22 cellular contexts compared by ENCODE assay signal in genomic region chr2:11158916-11159573, GRCh38. TPM values are rescaled to one million over a fixed set of nuclear protein-coding genes. Genes with fewer than 3 reads are reported as not detected.
DNase-seq lines count a peak whose midpoint lies in the region; ATAC-seq and TF ChIP-seq lines count a peak whose summit lies in the region.
"Had no signal": no experiment of that assay in that cellular context is flagged by ENCODE, and none has a peak within 500 bp of the region (broad histone marks: within the 10 kb centered on the region; RNA-seq: fewer than 3 reads in every experiment).

No MANE protein-coding gene starts in this region.

- CTCF ChIA-PET in activated CD8-positive, alpha-beta memory T cell treated with anti-CD3 and anti-CD28 coated beads, Interleukin-2, amount 10 ng/mL, durations not matched to agents 7 days and 5 days (lab: Charles Lee): interaction anchor here (1.4 kb wide), 1 partner anchor 26 kb away, joined by 5 read pairs; a partner anchor contains a TSS
- CTCF ChIA-PET in WTC11 (lab: Charles Lee) (interaction anchor here (1.0 to 1.3 kb wide), 2 partner anchors 27 to 253 kb away, joined by 3 to 5 read pairs; no protein-coding TSS in a partner anchor), OCI-LY7 (lab: Charles Lee; ENCODE audit: unreplicated experiment) (no interaction called here)

- H3K4me3 Mint-ChIP-seq in activated CD8-positive, alpha-beta memory T cell treated with anti-CD3 and anti-CD28 coated beads, Interleukin-2, amount 10 ng/mL, durations not matched to agents 7 days and 5 days: no peak overlapping the region
- no peak overlapping the region for H3K4me3 Mint-ChIP-seq in WTC11
- H3K4me3 Mint-ChIP-seq in stimulated activated effector memory CD8-positive, alpha-beta T cell treated with anti-CD3 and anti-CD28 coated beads, Interleukin-12 subunit alpha, Interleukin-12 subunit beta, amount 100 ng/mL, for 72 hours: no peak overlapping the region
- H3K4me3 Mint-ChIP-seq: B cell had no signal

- no peak for ATAC-seq in activated CD8-positive, alpha-beta memory T cell treated with anti-CD3 and anti-CD28 coated beads, Interleukin-2, amount 10 ng/mL, durations not matched to agents 7 days and 5 days
- no peak for ATAC-seq in WTC11
- no peak for ATAC-seq in stimulated activated effector memory CD8-positive, alpha-beta T cell treated with anti-CD3 and anti-CD28 coated beads, Interleukin-12 subunit alpha, Interleukin-12 subunit beta, amount 100 ng/mL, for 72 hours
- no peak for ATAC-seq in HG02759 (IDR thresholded peaks at IDR 0.05; ENCODE audit: unreplicated experiment)
- ATAC-seq: HCT116 had no signal

- no peak overlapping the region for H2AFZ ChIP-seq in OCI-LY7 (ENCODE audit: low read length)
- H2AFZ ChIP-seq: GM23248 had no signal

- POLR2A ChIA-PET in WTC11 (lab: Charles Lee) (no interaction called here), OCI-LY7 (lab: Charles Lee) (interaction anchor here (0.6 to 1.2 kb wide), 2 partner anchors 15 to 724 kb away, joined by 3 read pairs; no protein-coding TSS in a partner anchor)

- H3K27ac Mint-ChIP-seq in activated CD8-positive, alpha-beta memory T cell treated with anti-CD3 and anti-CD28 coated beads, Interleukin-2, amount 10 ng/mL, durations not matched to agents 7 days and 5 days: no peak overlapping the region
- no peak overlapping the region for H3K27ac Mint-ChIP-seq in WTC11
- peak overlapping the region; percentile 85 for H3K27ac Mint-ChIP-seq in stimulated activated effector memory CD8-positive, alpha-beta T cell treated with anti-CD3 and anti-CD28 coated beads, Interleukin-12 subunit alpha, Interleukin-12 subunit beta, amount 100 ng/mL, for 72 hours
- H3K27ac Mint-ChIP-seq: B cell had no signal

- no peaks in the 10 kb centered on the region for H3K9me2 ChIP-seq in OCI-LY7 (ENCODE audit: insufficient read depth, low read length)

- no peaks in the 10 kb centered on the region for H3K9me3 ChIP-seq in OCI-LY7 (ENCODE audit: low read length)

- no peak overlapping the region for H3K27ac ChIP-seq in OCI-LY7 (ENCODE audit: low read depth, low read length, poor library complexity, severe bottlenecking)
- H3K27ac ChIP-seq: GM23248, KMS-11 had no signal

- H3K4me2 ChIP-seq in OCI-LY7 (ENCODE audit: low read length): no peak overlapping the region
- H3K4me2 ChIP-seq: KMS-11 had no signal

- TF ChIP-seq CTCF in WTC11 (IDR thresholded peaks at IDR 0.05) (no peak), OCI-LY7 (conservative IDR thresholded peaks at IDR 0.05; ENCODE audit: low read length) (no peak)

- no peaks in the 10 kb centered on the region for H3K36me3 ChIP-seq in OCI-LY7 (ENCODE audit: insufficient read depth, low read length)

- no peaks in the 10 kb centered on the region for H3K36me3 Mint-ChIP-seq in activated CD8-positive, alpha-beta memory T cell treated with anti-CD3 and anti-CD28 coated beads, Interleukin-2, amount 10 ng/mL, durations not matched to agents 7 days and 5 days
- H3K36me3 Mint-ChIP-seq in WTC11: no peaks in the 10 kb centered on the region
- no peaks in the 10 kb centered on the region for H3K36me3 Mint-ChIP-seq in stimulated activated effector memory CD8-positive, alpha-beta T cell treated with anti-CD3 and anti-CD28 coated beads, Interleukin-12 subunit alpha, Interleukin-12 subunit beta, amount 100 ng/mL, for 72 hours

- no peaks in the 10 kb centered on the region for H3K9me3 Mint-ChIP-seq in activated CD8-positive, alpha-beta memory T cell treated with anti-CD3 and anti-CD28 coated beads, Interleukin-2, amount 10 ng/mL, durations not matched to agents 7 days and 5 days (ENCODE audit: low read depth)
- H3K9me3 Mint-ChIP-seq in WTC11: no peaks in the 10 kb centered on the region
- no peaks in the 10 kb centered on the region for H3K9me3 Mint-ChIP-seq in stimulated activated effector memory CD8-positive, alpha-beta T cell treated with anti-CD3 and anti-CD28 coated beads, Interleukin-12 subunit alpha, Interleukin-12 subunit beta, amount 100 ng/mL, for 72 hours
- H3K9me3 Mint-ChIP-seq: CD4-positive, alpha-beta memory T cell had no signal

- intact Hi-C loops in OCI-LY7 (cut with micrococcal nuclease; ENCODE audit: unreplicated experiment): no loop called here

- H3K79me2 ChIP-seq in OCI-LY7 (ENCODE audit: insufficient read depth, low read depth, low read length): no peaks in the 10 kb centered on the region

- BruUV-seq in OCI-LY7 (replicated peaks; lab: Mats Ljungman, UMichigan): no TSS peak

- H3K4me1 Mint-ChIP-seq in activated CD8-positive, alpha-beta memory T cell treated with anti-CD3 and anti-CD28 coated beads, Interleukin-2, amount 10 ng/mL, durations not matched to agents 7 days and 5 days: peaks cover 23% of the 10 kb centered on the region
- peaks cover 9% of the 10 kb centered on the region for H3K4me1 Mint-ChIP-seq in WTC11
- peaks cover 32% of the 10 kb centered on the region for H3K4me1 Mint-ChIP-seq in stimulated activated effector memory CD8-positive, alpha-beta T cell treated with anti-CD3 and anti-CD28 coated beads, Interleukin-12 subunit alpha, Interleukin-12 subunit beta, amount 100 ng/mL, for 72 hours

- H3K4me3 ChIP-seq in OCI-LY7 (ENCODE audit: low read depth, low read length, poor library complexity, severe bottlenecking): no peak overlapping the region
- H3K4me3 ChIP-seq: GM23248 had no signal

- DNase-seq in activated CD8-positive, alpha-beta memory T cell treated with anti-CD3 and anti-CD28 coated beads, Interleukin-2, amount 10 ng/mL, durations not matched to agents 7 days and 5 days: peak; percentile 41
- DNase-seq in activated CD8-positive, alpha-beta memory T cell treated with anti-CD3 and anti-CD28 coated beads, Interleukin-2, amount 50 U/mL, for 4 hours: no peak
- DNase-seq in WTC11 (ENCODE audit: low spot score) (no peak), left kidney (ENCODE audit: low read depth, low spot score) (peak; percentile 43), OCI-LY7 (ENCODE audit: low spot score) (no peak), cortex of kidney (lab: John Stamatoyannopoulos, UW) (no peak)
- DNase-seq in stimulated activated effector memory CD8-positive, alpha-beta T cell treated with anti-CD3 and anti-CD28 coated beads, Interleukin-12 subunit alpha, Interleukin-12 subunit beta, amount 100 ng/mL, for 72 hours (ENCODE audit: low spot score in 2 of 2): no peak
- DNase-seq: 8988T; CD4-positive, alpha-beta memory T cell; DMS153; GDM1; GM23248; MV-4-11; NCI-H1694 treated with DMSO at 0.1 percent for 48 hours; NCI-H510A treated with DMSO at 0.1 percent for 48 hours; NCI-H774; OCI-M1; SHP77 treated with DMSO at 0.1 percent for 48 hours had no signal

- H4K20me1 ChIP-seq in OCI-LY7 (ENCODE audit: insufficient read depth, low read length): no peaks in the 10 kb centered on the region; the same call in 1 of the 2 replicates

- peaks cover 14% of the 10 kb centered on the region for H3K4me1 ChIP-seq in OCI-LY7 (ENCODE audit: insufficient read depth, low read length, poor library complexity, severe bottlenecking)

- no peaks in the 10 kb centered on the region for H3K27me3 Mint-ChIP-seq in activated CD8-positive, alpha-beta memory T cell treated with anti-CD3 and anti-CD28 coated beads, Interleukin-2, amount 10 ng/mL, durations not matched to agents 7 days and 5 days
- H3K27me3 Mint-ChIP-seq in WTC11 (ENCODE audit: low read depth): peaks cover 16% of the 10 kb centered on the region
- H3K27me3 Mint-ChIP-seq: B cell; CD4-positive, alpha-beta memory T cell had no signal

TF ChIP-seq in WTC11, 78 proteins besides CTCF, POLR2A, EP300 and RAD21:
- TF ChIP-seq ZNF423 (CRISPR knock-in tag; IDR thresholded peaks at IDR 0.05) (0 out of 2 replicates have a peak, but pooled peaks have one; percentile 27), ERG (CRISPR knock-in tag; IDR thresholded peaks at IDR 0.05) (no peak)

RNA-seq across cellular contexts. Expression of gene SLC66A3, which starts 3.8 kb away (rescaled TPM):
- 10 to 100 TPM in 1 of 2 experiments, 1 to 10 TPM in 1; 9.9 to 15.9 TPM for total RNA-seq in activated CD8-positive, alpha-beta memory T cell treated with anti-CD3 and anti-CD28 coated beads, Interleukin-2, amount 10 ng/mL, durations not matched to agents 7 days and 5 days
- total RNA-seq in WTC11 (2021) (11.7 to 14.8 TPM (median 12.5 TPM) in 3 replicates), OCI-LY7 (2022) (8.5 and 10.0 TPM in 2 replicates)
- 5.4 and 6.0 TPM in 2 replicates for total RNA-seq in OCI-LY7 (2014; rRNA removed; shearing (Covaris generic))

Comparison
In these comparisons a context has a peak if more than half of its experiments do, and no peak if none do; other contexts are left out.
1. DNase-seq: peak in activated CD8-positive, alpha-beta memory T cell treated with anti-CD3 and anti-CD28 coated beads, Interleukin-2, amount 10 ng/mL, durations not matched to agents 7 days and 5 days (single experiment) and left kidney (single experiment); none in activated CD8-positive, alpha-beta memory T cell treated with anti-CD3 and anti-CD28 coated beads, Interleukin-2, amount 50 U/mL, for 4 hours (single experiment), WTC11 (single experiment), stimulated activated effector memory CD8-positive, alpha-beta T cell treated with anti-CD3 and anti-CD28 coated beads, Interleukin-12 subunit alpha, Interleukin-12 subunit beta, amount 100 ng/mL, for 72 hours (0 of 2), OCI-LY7 (single experiment) and cortex of kidney (single experiment).